In the genomic region with DNA sequence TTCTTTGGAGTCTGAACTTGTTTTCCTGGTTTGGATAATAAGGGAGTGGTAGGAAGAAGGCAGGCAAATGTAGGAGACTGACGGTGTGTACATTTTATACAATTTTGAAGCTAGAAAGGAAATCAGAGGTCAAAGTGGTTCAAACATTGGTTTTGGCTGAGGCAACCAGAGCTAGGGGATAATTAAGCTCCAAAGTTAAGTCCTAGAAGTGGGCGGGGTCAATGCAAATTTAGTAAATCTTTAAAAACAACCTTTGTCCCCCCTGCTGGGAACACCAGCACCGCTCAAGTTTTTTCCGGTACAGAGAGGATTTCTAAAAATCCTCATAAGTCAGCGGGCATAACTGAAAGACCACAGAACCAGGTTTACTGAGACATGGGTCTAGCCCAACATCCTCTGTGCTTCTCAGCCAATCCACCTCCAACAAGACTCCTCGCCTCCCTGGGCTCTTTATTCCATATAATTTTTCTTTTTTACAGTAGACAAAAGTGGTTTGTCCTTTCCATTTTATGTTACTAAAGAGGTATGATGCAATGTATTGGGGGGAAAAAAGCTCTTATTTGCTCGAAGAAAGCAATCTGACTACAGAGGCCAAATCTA, we compare ENCODE assay signal across 8 cellular contexts. TPM values are rescaled to one million over a fixed set of nuclear protein-coding genes. Genes with fewer than 3 reads are reported as not detected.
DNase-seq lines count a peak whose midpoint lies in the region; ATAC-seq lines count a peak whose summit lies in the region.

No MANE protein-coding gene starts in this region.

- H3K9me3 Mint-ChIP-seq in activated T-cell treated with anti-CD3 and anti-CD28 coated beads, Interleukin-2, amount 50 U/mL, for 4 hours = no peaks in the 10 kb centered on the region

- peak overlapping the region; percentile 95 for H3K4me3 Mint-ChIP-seq in activated T-cell treated with anti-CD3 and anti-CD28 coated beads, Interleukin-2, amount 50 U/mL, for 4 hours

- ATAC-seq in activated T-cell treated with anti-CD3 and anti-CD28 coated beads, Interleukin-2, amount 50 U/mL, for 4 hours = no peak

- H3K4me1 Mint-ChIP-seq in activated T-cell treated with anti-CD3 and anti-CD28 coated beads, Interleukin-2, amount 50 U/mL, for 4 hours (ENCODE audit: low read depth) = peaks cover 61% of the 10 kb centered on the region

- no peak for DNase-seq in activated T-cell treated with anti-CD3 and anti-CD28 coated beads, Interleukin-2, amount 50 U/mL, for 4 hours
- DNase-seq in activated T-cell treated with anti-CD3 and anti-CD28 coated beads, Interleukin-2, amount 50 U/mL, for 1 hour = no peak
- DNase-seq in NCI-H748 (lab: John Stamatoyannopoulos, UW; ENCODE audit: unreplicated experiment) = peak; percentile 11
- DNase-seq in astrocyte of the hippocampus (ENCODE audit: low read depth, low spot score) = peak; percentile 57
- peak; percentile 59 for DNase-seq in iris pigment epithelial cell (ENCODE audit: low read depth)
- DNase-seq in stimulated activated CD4-positive, alpha-beta T cell treated with anti-CD3 and anti-CD28 coated beads, Interleukin-2, amount 100 ng/mL, for 24 hours = peak; percentile 17 to 29
- DNase-seq in effector CD8-positive, alpha-beta T cell (lab: John Stamatoyannopoulos, UW) = no peak
- no peak for DNase-seq in NCI-H2196 treated with DMSO at 0.1 percent for 48 hours (lab: John Stamatoyannopoulos, UW; ENCODE audit: unreplicated experiment)

- peaks cover 15% of the 10 kb centered on the region for H3K36me3 Mint-ChIP-seq in activated T-cell treated with anti-CD3 and anti-CD28 coated beads, Interleukin-2, amount 50 U/mL, for 4 hours (ENCODE audit: insufficient read depth)

- no peaks in the 10 kb centered on the region for H3K27me3 Mint-ChIP-seq in activated T-cell treated with anti-CD3 and anti-CD28 coated beads, Interleukin-2, amount 50 U/mL, for 4 hours (ENCODE audit: low read depth)

RNA-seq across cellular contexts. Expression of a gene that starts 1.7 kb away (rescaled TPM):
- total RNA-seq in activated T-cell treated with anti-CD3 and anti-CD28 coated beads, Interleukin-2, amount 50 U/mL, for 4 hours = 100 to 1,000 TPM; 100 to 111 (median 102) TPM

RNA-seq across cellular contexts. Expression of a gene that starts 2.0 kb away (rescaled TPM):
- total RNA-seq in activated T-cell treated with anti-CD3 and anti-CD28 coated beads, Interleukin-2, amount 50 U/mL, for 4 hours = 10 to 100 TPM; 30.5 to 33.6 (median 31.6) TPM

Comparison
In these comparisons a context has a peak if more than half of its experiments do, and no peak if none do; other contexts are left out.
1. DNase-seq: peak in NCI-H748 (single experiment), astrocyte of the hippocampus (single experiment), iris pigment epithelial cell (single experiment) and stimulated activated CD4-positive, alpha-beta T cell treated with anti-CD3 and anti-CD28 coated beads, Interleukin-2, amount 100 ng/mL, for 24 hours (2 of 2); none in activated T-cell treated with anti-CD3 and anti-CD28 coated beads, Interleukin-2, amount 50 U/mL, for 4 hours (single experiment), activated T-cell treated with anti-CD3 and anti-CD28 coated beads, Interleukin-2, amount 50 U/mL, for 1 hour (single experiment), effector CD8-positive, alpha-beta T cell (single experiment) and NCI-H2196 treated with DMSO at 0.1 percent for 48 hours (single experiment).